ENCODE assay signal across 13 cellular contexts in genomic region chr4:100517864-100518341, GRCh38. TPM values are rescaled to one million over a fixed set of nuclear protein-coding genes. Genes with fewer than 3 reads are reported as not detected.
DNase-seq lines count a peak whose midpoint lies in the region; ATAC-seq and TF ChIP-seq lines count a peak whose summit lies in the region.
"Had no signal": no experiment of that assay in that cellular context is flagged by ENCODE, and none has a peak within 500 bp of the region (broad histone marks: within the 10 kb centered on the region; RNA-seq: fewer than 3 reads in every experiment).

EMCN (minus strand) TSS chr4:100518022; CDS start chr4:100517914, 108 bp downstream.

- no peaks in the 10 kb centered on the region for H3K36me3 ChIP-seq in urinary bladder (ENCODE audit: insufficient read depth)
- H3K36me3 ChIP-seq: cardiac muscle cell, spleen had no signal

- 31% methylated on average over 3 of the region's 3 CpGs for WGBS in urinary bladder

- DNase-seq in astrocyte of the hippocampus (ENCODE audit: low read depth, low spot score) = peak; percentile 3
- DNase-seq in globus pallidus (ENCODE audit: low spot score) = peak; percentile 5
- no peak for DNase-seq in omental fat pad (ENCODE audit: low spot score)
- DNase-seq: activated T-cell treated with anti-CD3 and anti-CD28 coated beads for 4 hours, DMS 273 treated with DMSO at 0.1 percent for 48 hours, NCI-H226, spleen had no signal

- no peak within 1 kb of the TSS for H3K27ac ChIP-seq in urinary bladder (ENCODE audit: low read depth)
- H3K27ac ChIP-seq: cardiac muscle cell, spleen had no signal

- TF ChIP-seq CTCF in omental fat pad (IDR thresholded peaks at IDR 0.05) = no peak

- H3K4me3 ChIP-seq in urinary bladder (ENCODE audit: low read depth, low read length) = peak within 1 kb of the TSS; percentile 22
- H3K4me3 ChIP-seq: cardiac muscle cell had no signal

- ATAC-seq in omental fat pad (ENCODE audit: low FRiP score) (no peak), GM18858 (IDR thresholded peaks at IDR 0.05; ENCODE audit: unreplicated experiment) (no peak), HG02763 (IDR thresholded peaks at IDR 0.05; ENCODE audit: unreplicated experiment) (no peak), GM18907 (IDR thresholded peaks at IDR 0.05; ENCODE audit: unreplicated experiment) (no peak)

- no peaks in the 10 kb centered on the region for H3K4me1 ChIP-seq in urinary bladder (ENCODE audit: insufficient read depth)
- H3K4me1 ChIP-seq: spleen had no signal

RNA-seq across cellular contexts. Expression of gene EMCN, which starts in this region (rescaled TPM):
- total RNA-seq in omental fat pad (10 to 100 TPM; 24.5 to 64.8 (median 32.4) TPM), urinary bladder (57.7 TPM)
- polyA plus RNA-seq in urinary bladder = 18.8 TPM
- total RNA-seq: MCF 10A had no signal
